In the genomic region with DNA sequence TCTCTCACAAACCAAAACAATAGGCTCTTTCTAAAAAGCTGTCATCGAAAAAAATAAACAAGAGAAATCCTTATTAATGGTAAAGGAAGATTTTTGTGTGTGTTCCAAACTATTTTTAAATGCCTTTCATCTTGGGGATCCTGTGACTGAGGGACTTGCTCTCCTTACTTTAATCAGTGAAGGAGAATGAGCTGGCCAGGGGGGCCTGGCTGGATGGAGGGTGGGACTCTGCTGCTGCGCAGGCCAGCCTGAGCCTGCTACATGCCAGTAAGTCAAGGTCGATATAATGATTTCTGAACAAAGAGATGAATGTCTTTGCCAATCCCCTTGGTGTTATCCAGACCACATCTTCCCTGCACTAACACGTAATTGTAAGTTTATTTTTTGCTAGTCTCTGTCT, we compare ENCODE assay signal across 21 cellular contexts.
DNase-seq lines count a peak whose midpoint lies in the region; ATAC-seq and TF ChIP-seq lines count a peak whose summit lies in the region.
"Had no signal": no experiment of that assay in that cellular context is flagged by ENCODE, and none has a peak within 500 bp of the region (broad histone marks: within the 10 kb centered on the region; RNA-seq: fewer than 3 reads in every experiment).

No MANE protein-coding gene starts in this region.

- ATAC-seq in GM18505 (IDR thresholded peaks at IDR 0.05; ENCODE audit: unreplicated experiment) (no peak), HG03097 (IDR thresholded peaks at IDR 0.05; ENCODE audit: low FRiP score, unreplicated experiment) (no peak)
- ATAC-seq: HepG2, K562 had no signal

- H3K9me3 Mint-ChIP-seq in MCF 10A (ENCODE audit: unreplicated experiment) (no peaks in the 10 kb centered on the region), mesothelial cell of epicardium (no peaks in the 10 kb centered on the region), Calu3 (ENCODE audit: low read depth, unreplicated experiment) (no peaks in the 10 kb centered on the region)

- DNase-seq in mammary epithelial cell (no peak), MCF 10A (ENCODE audit: unreplicated experiment) (no peak), adrenal gland (peak in 4 of 7 donors; percentile 25 to 43 (median 36)), mesothelial cell of epicardium (ENCODE audit: low spot score in 2 of 2, unreplicated experiment in 2 of 2) (no peak), Calu3 (no peak), nucleus accumbens (lab: John Stamatoyannopoulos, UW) (no peak)
- DNase-seq: 8988T, H7, Kasumi-1, MV-4-11, NCI-H1105 treated with DMSO at 0.1 percent for 48 hours, NCI-H146, NCI-H2029, NCI-H446 treated with DMSO at 0.1 percent for 48 hours, NCI-H526, RPMI8226, SHP77 had no signal

- intact Hi-C loops in mammary epithelial cell (cut with micrococcal nuclease) (no loop called here), MCF 10A (cut with micrococcal nuclease) (no loop called here), adrenal gland (cut with DNase I) (no loop called here), Calu3 (cut with micrococcal nuclease; ENCODE audit: unreplicated experiment) (no loop called here)

- 8% methylated on average over 4 of the region's 4 CpGs for WGBS in mammary epithelial cell (ENCODE audit: low coverage, missing lambda C conversion rate)
- 26 to 41% (median 30%) methylated on average over 4 of the region's 4 CpGs for WGBS in adrenal gland, 4 donors

- TF ChIP-seq CTCF in mammary epithelial cell (conservative IDR thresholded peaks at IDR 0.05 in 1 of 2, IDR thresholded peaks at IDR 0.05 in 1 of 2; ENCODE audit: extremely low read depth in 1 of 2, insufficient read depth in 1 of 2, low read depth in 1 of 2, low read length in 2 of 2) (no peak), MCF 10A (IDR thresholded peaks at IDR 0.05; ENCODE audit: unreplicated experiment) (no peak), adrenal gland (IDR thresholded peaks at IDR 0.05) (no peak), mesothelial cell of epicardium (IDR thresholded peaks at IDR 0.05; ENCODE audit: unreplicated experiment) (no peak), Calu3 (IDR thresholded peaks at IDR 0.05; ENCODE audit: unreplicated experiment) (no peak)

- H3K36me3 ChIP-seq in mammary epithelial cell (ENCODE audit: insufficient read depth, low read length), result no peaks in the 10 kb centered on the region
- no peaks in the 10 kb centered on the region for H3K36me3 ChIP-seq in adrenal gland (replicated peaks in 1 of 2)

- POLR2A ChIA-PET in MCF 10A (lab: Yijun Ruan, JAX), result no interaction called here

- no peaks in the 10 kb centered on the region for H4K20me1 ChIP-seq in mammary epithelial cell (ENCODE audit: insufficient read depth, low read length)

- H3K27me3 Mint-ChIP-seq in MCF 10A (ENCODE audit: insufficient read depth, unreplicated experiment) (no peaks in the 10 kb centered on the region), mesothelial cell of epicardium (ENCODE audit: low read depth) (no peaks in the 10 kb centered on the region), Calu3 (ENCODE audit: unreplicated experiment) (no peaks in the 10 kb centered on the region)

- H3K4me1 ChIP-seq in mammary epithelial cell (ENCODE audit: insufficient read depth, low read length), result no peaks in the 10 kb centered on the region
- H3K4me1 ChIP-seq in adrenal gland (replicated peaks in 1 of 2), result peaks cover 13 to 21% of the 10 kb centered on the region in 2 donors

- TF ChIP-seq POLR2A in adrenal gland (IDR thresholded peaks at IDR 0.05), result no peak
- TF ChIP-seq POLR2A in GM18505 (IDR thresholded peaks at IDR 0.05; ENCODE audit: borderline replicate concordance, extremely low read depth, insufficient read depth, insufficient read length), result no peak

- H3K36me3 Mint-ChIP-seq in MCF 10A (ENCODE audit: insufficient read depth, unreplicated experiment) (peaks cover 7% of the 10 kb centered on the region), mesothelial cell of epicardium (no peaks in the 10 kb centered on the region), Calu3 (ENCODE audit: insufficient read depth, unreplicated experiment) (no peaks in the 10 kb centered on the region)

- H3K27me3 ChIP-seq in mammary epithelial cell (ENCODE audit: insufficient read depth, low read length), result no peaks in the 10 kb centered on the region
- no peaks in the 10 kb centered on the region for H3K27me3 ChIP-seq in adrenal gland

- in situ Hi-C loops in mammary epithelial cell (cut with MboI; ENCODE audit: low sequenced_read_pairs in 2 of 2), result no loop called here

- H3K4me3 Mint-ChIP-seq in MCF 10A (ENCODE audit: unreplicated experiment) (no peak overlapping the region), mesothelial cell of epicardium (peak overlapping the region; percentile 35), Calu3 (ENCODE audit: low read depth, unreplicated experiment) (no peak overlapping the region)

- H2AFZ ChIP-seq in mammary epithelial cell (ENCODE audit: low read depth, low read length), result peak overlapping the region; percentile 66

- H3K9ac ChIP-seq in mammary epithelial cell (ENCODE audit: insufficient read depth, low read length), result peak overlapping the region; percentile 10

- no peaks in the 10 kb centered on the region for H3K9me3 ChIP-seq in mammary epithelial cell (replicated peaks; ENCODE audit: insufficient read depth, low read length)
- no peaks in the 10 kb centered on the region for H3K9me3 ChIP-seq in adrenal gland (replicated peaks in 1 of 3)

- peak overlapping the region; percentile 64 for H3K4me2 ChIP-seq in mammary epithelial cell (ENCODE audit: insufficient read depth, low read depth, low read length)

- no peaks in the 10 kb centered on the region for H3K79me2 ChIP-seq in mammary epithelial cell (ENCODE audit: insufficient read depth, low read length)

- dilution Hi-C loops in mammary epithelial cell (cut with HindIII; ENCODE audit: low sequenced_read_pairs), result no loop called here

- no peak overlapping the region for H3K27ac ChIP-seq in mammary epithelial cell (ENCODE audit: insufficient read depth, low read depth, low read length)
- peak overlapping the region in 1 of 5 donors; percentile 54 for H3K27ac ChIP-seq in adrenal gland

- CTCF ChIA-PET in mammary epithelial cell (lab: Charles Lee; ENCODE audit: low non-redundant PET) (no interaction called here), MCF 10A (lab: Yijun Ruan, JAX) (interaction anchor here (0.7 kb wide), 1 partner anchor 12 kb away, joined by 3 read pairs; no protein-coding TSS in a partner anchor), Calu3 (lab: Charles Lee) (no interaction called here)

- BruUV-seq in mammary epithelial cell (replicated peaks; lab: Mats Ljungman, UMichigan), result no TSS peak
- BruUV-seq in MCF 10A (replicated peaks; lab: Mats Ljungman, UMichigan), result no TSS peak
- no TSS peak for BruUV-seq in Calu3 (replicated peaks; lab: Mats Ljungman, UMichigan)

- peak overlapping the region in 1 of 3 experiments; percentile 4 for H3K4me3 ChIP-seq in mammary epithelial cell (replicated peaks in 1 of 3; ENCODE audit: insufficient read depth in 1 of 3, low read depth in 2 of 3, low read length in 3 of 3)
- H3K4me3 ChIP-seq in adrenal gland, result peak overlapping the region in 1 of 4 donors; percentile 26
- H3K4me3 ChIP-seq: K562 had no signal

- H3K27ac Mint-ChIP-seq in MCF 10A (ENCODE audit: low read depth, unreplicated experiment) (no peak overlapping the region), mesothelial cell of epicardium (peak overlapping the region; percentile 79), Calu3 (ENCODE audit: unreplicated experiment) (no peak overlapping the region)

- H3K4me1 Mint-ChIP-seq in MCF 10A (ENCODE audit: insufficient read depth, unreplicated experiment) (peaks cover 12% of the 10 kb centered on the region), mesothelial cell of epicardium (peaks cover 18% of the 10 kb centered on the region), Calu3 (ENCODE audit: low read depth, unreplicated experiment) (no peaks in the 10 kb centered on the region)

Comparison
In these comparisons a context has a peak if more than half of its experiments do, and no peak if none do; other contexts are left out.
1. DNase-seq: peak in adrenal gland (4 of 7); none in mammary epithelial cell (single experiment), MCF 10A (single experiment), mesothelial cell of epicardium (0 of 2), Calu3 (single experiment) and nucleus accumbens (0 of 56).